ENCODE assay signal across 27 cellular contexts in genomic region chr9:34876096-34876495, GRCh38.
"Had no signal": no experiment of that assay in that cellular context is flagged by ENCODE, and none has a peak within 500 bp of the region (broad histone marks: within the 10 kb centered on the region; RNA-seq: fewer than 3 reads in every experiment).

No MANE protein-coding gene starts in this region.

- H3K36me3 Mint-ChIP-seq: naive thymus-derived CD4-positive, alpha-beta T cell; neural progenitor cell had no signal

- H3K4me2 ChIP-seq: hepatocyte, neural progenitor cell, smooth muscle cell had no signal

- H3K4me3 Mint-ChIP-seq: naive thymus-derived CD4-positive, alpha-beta T cell; nephron; neural progenitor cell had no signal

- H3K4me1 ChIP-seq: gastroesophageal sphincter, heart left ventricle, left lung, neural progenitor cell, parathyroid adenoma, stomach, thyroid gland had no signal

- H3K27me3 ChIP-seq: hepatocyte, left lung, neural progenitor cell, thyroid gland had no signal

- H3K4me1 Mint-ChIP-seq: naive thymus-derived CD4-positive, alpha-beta T cell; nephron; neural progenitor cell had no signal

- H2AFZ ChIP-seq: hepatocyte, neural progenitor cell, parathyroid adenoma had no signal

- H3K79me2 ChIP-seq: hepatocyte, parathyroid adenoma had no signal

- H3K27ac ChIP-seq: coronary artery, gastroesophageal sphincter, heart left ventricle, hepatocyte, left lung, neural progenitor cell, parathyroid adenoma, stomach, thyroid gland had no signal

- H3K9ac ChIP-seq: neural progenitor cell, parathyroid adenoma had no signal

- DNase-seq: dermis blood vessel endothelial cell; effector memory CD4-positive, alpha-beta T cell; foreskin fibroblast; heart left ventricle; left cardiac atrium; left lung; mesendoderm; midbrain; naive thymus-derived CD4-positive, alpha-beta T cell; stimulated activated CD4-positive, alpha-beta T cell treated with anti-CD3 and anti-CD28 coated beads, Interleukin-12 subunit alpha, Interleukin-12 subunit beta, amount 100 ng/mL, for 4 hours; stimulated activated CD4-positive, alpha-beta T cell treated with anti-CD3 and anti-CD28 coated beads, Interleukin-1b, Interleukin-23, amount 100 ng/mL, for 48 hours; stimulated activated CD4-positive, alpha-beta T cell treated with anti-CD3 and anti-CD28 coated beads, Interleukin-4, amount 100 ng/mL, for 1 hour; stimulated activated CD8-positive, alpha-beta memory T cell treated with anti-CD3 and anti-CD28 coated beads, Interleukin-4, amount 100 ng/mL, for 48 hours; stimulated activated naive CD4-positive, alpha-beta T cell; stomach; thyroid gland had no signal

- H3K36me3 ChIP-seq: gastroesophageal sphincter, heart left ventricle, left lung, neural progenitor cell, stomach, thyroid gland had no signal

- H3K9me3 ChIP-seq: gastroesophageal sphincter, heart left ventricle, left lung, stomach, thyroid gland had no signal

- H3K27ac Mint-ChIP-seq: naive thymus-derived CD4-positive, alpha-beta T cell; nephron; neural progenitor cell; progenitor cell of endocrine pancreas had no signal

- H3K4me3 ChIP-seq: coronary artery, gastroesophageal sphincter, heart left ventricle, hepatocyte, left lung, neural progenitor cell, smooth muscle cell, stomach, thyroid gland had no signal

- FAIRE-seq: endothelial cell of umbilical vein, urothelium cell line had no signal

- ATAC-seq: gastroesophageal sphincter; heart left ventricle; left cardiac atrium; left lung; naive thymus-derived CD4-positive, alpha-beta T cell; sciatic nerve had no signal
